In genomic region chr10:74969530-74969929, GRCh38 we compare ENCODE assay signal across 17 cellular contexts.
"Had no signal": no experiment of that assay in that cellular context is flagged by ENCODE, and none has a peak within 500 bp of the region (broad histone marks: within the 10 kb centered on the region; RNA-seq: fewer than 3 reads in every experiment).

No MANE protein-coding gene starts in this region.

- H3K4me3 Mint-ChIP-seq: neural progenitor cell; T-helper 2 cell treated with Interferon-gamma antibody and Interleukin-4, amounts not matched to agents 5 μg/mL and 100 μg/mL, for 36 hours had no signal

- H3K27me3 ChIP-seq: neural progenitor cell, right lobe of liver, stomach, testis had no signal

- H3K4me3 ChIP-seq: neural progenitor cell, right lobe of liver, smooth muscle cell, stomach, testis had no signal

- ATAC-seq: activated T-cell treated with anti-CD3 and anti-CD28 coated beads, Interleukin-2, amount 50 U/mL, for 72 hours; effector memory CD8-positive, alpha-beta T cell had no signal

- H3K27me3 Mint-ChIP-seq: effector memory CD8-positive, alpha-beta T cell had no signal

- H3K36me3 ChIP-seq: neural progenitor cell, right lobe of liver had no signal

- DNase-seq: activated CD4-positive, alpha-beta T cell treated with anti-CD3 and anti-CD28 coated beads, Interleukin-2, amount 50 U/mL, for 48 hours; activated gamma-delta T cell; activated T-cell treated with anti-CD3 and anti-CD28 coated beads, Interleukin-2, amount 50 U/mL, for 72 hours; aorta; dermis blood vessel endothelial cell; effector memory CD8-positive, alpha-beta T cell; head of caudate nucleus; mesendoderm; right lobe of liver; stimulated activated CD4-positive, alpha-beta T cell treated with anti-CD3 and anti-CD28 coated beads, Interleukin-4, amount 100 ng/mL, for 4 hours; stimulated activated CD8-positive, alpha-beta memory T cell treated with anti-CD3 and anti-CD28 coated beads, Interleukin-4, amount 100 ng/mL, for 48 hours; stomach; testis had no signal

- H3K27ac ChIP-seq: epithelial cell of prostate, neural progenitor cell, testis had no signal

- H2AFZ ChIP-seq: neural progenitor cell had no signal

- H3K27ac Mint-ChIP-seq: neural progenitor cell; T-helper 2 cell treated with Interferon-gamma antibody and Interleukin-4, amounts not matched to agents 5 μg/mL and 100 μg/mL, for 36 hours had no signal

- H3K4me2 ChIP-seq: neural progenitor cell, smooth muscle cell had no signal

- H3K9me3 Mint-ChIP-seq: effector memory CD8-positive, alpha-beta T cell had no signal
